8 cellular contexts compared by ENCODE assay signal in the genomic region with DNA sequence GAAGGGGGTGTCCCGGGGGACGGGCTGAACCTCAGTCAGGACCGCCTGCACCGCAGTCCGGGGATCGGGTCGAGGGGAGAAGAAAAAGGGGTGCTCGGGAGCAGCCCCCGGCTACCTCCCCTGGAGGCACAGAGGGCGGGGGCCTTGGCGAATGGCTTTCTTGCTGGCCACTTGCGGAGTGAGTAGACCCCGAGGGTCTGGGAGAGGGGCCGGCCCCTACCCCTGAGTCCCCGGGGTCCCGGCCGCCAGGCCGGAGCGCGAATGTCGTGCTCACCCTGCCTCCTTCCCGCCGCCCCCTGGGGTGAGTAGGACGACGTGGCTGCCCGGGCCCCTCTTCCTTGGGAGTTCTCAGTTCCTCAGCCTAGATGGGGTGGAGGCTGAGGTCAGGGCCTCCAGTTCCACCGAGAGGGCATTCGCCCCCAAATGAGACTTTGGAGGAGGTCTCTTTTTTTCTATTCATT.
DNase-seq lines count a peak whose midpoint lies in the region; ATAC-seq, FAIRE-seq and TF ChIP-seq lines count a peak whose summit lies in the region.

No MANE protein-coding gene starts in this region.

- no peaks in the 10 kb centered on the region for H3K9me1 ChIP-seq in keratinocyte (ENCODE audit: control insufficient read depth, extremely low read depth, insufficient read depth, low read length)

- H3K79me2 ChIP-seq in astrocyte (ENCODE audit: insufficient read depth, low read length) (peaks cover 48% of the 10 kb centered on the region), keratinocyte (ENCODE audit: control insufficient read depth, insufficient read depth, low read length) (peaks cover 35% of the 10 kb centered on the region)

- H3K4me1 Mint-ChIP-seq in astrocyte (ENCODE audit: low read depth, unreplicated experiment): peaks cover 23% of the 10 kb centered on the region
- H3K4me1 Mint-ChIP-seq in stimulated activated naive CD8-positive, alpha-beta T cell treated with anti-CD3 and anti-CD28 coated beads, Interleukin-15, amount 100 ng/mL, for 72 hours: peaks cover 45% of the 10 kb centered on the region

- peak overlapping the region; percentile 93 for H3K4me3 Mint-ChIP-seq in astrocyte (ENCODE audit: unreplicated experiment)
- peak overlapping the region; percentile 85 for H3K4me3 Mint-ChIP-seq in stimulated activated naive CD8-positive, alpha-beta T cell treated with anti-CD3 and anti-CD28 coated beads, Interleukin-15, amount 100 ng/mL, for 72 hours

- H3K9me3 Mint-ChIP-seq in astrocyte (ENCODE audit: unreplicated experiment): no peaks in the 10 kb centered on the region
- H3K9me3 Mint-ChIP-seq in stimulated activated naive CD8-positive, alpha-beta T cell treated with anti-CD3 and anti-CD28 coated beads, Interleukin-15, amount 100 ng/mL, for 72 hours: no peaks in the 10 kb centered on the region

- H4K20me1 ChIP-seq in astrocyte (ENCODE audit: insufficient read depth, low read length) (peaks cover 21% of the 10 kb centered on the region), keratinocyte (ENCODE audit: control insufficient read depth, extremely low read depth, insufficient read depth, low read length) (no peaks in the 10 kb centered on the region)

- no peaks in the 10 kb centered on the region for H3K27me3 Mint-ChIP-seq in astrocyte (ENCODE audit: low read depth, unreplicated experiment)
- no peaks in the 10 kb centered on the region for H3K27me3 Mint-ChIP-seq in stimulated activated naive CD8-positive, alpha-beta T cell treated with anti-CD3 and anti-CD28 coated beads, Interleukin-15, amount 100 ng/mL, for 72 hours

- no peak for FAIRE-seq in astrocyte (lab: Jason Lieb, UNC)
- FAIRE-seq in keratinocyte (lab: Jason Lieb, UNC): no peak

- dilution Hi-C loops in keratinocyte (cut with MboI; ENCODE audit: extremely low pct_ligation_motif_present, low sequenced_read_pairs): no loop called here

- peaks cover 2% of the 10 kb centered on the region for H3K36me3 Mint-ChIP-seq in astrocyte (ENCODE audit: low read depth, unreplicated experiment)

- H3K27ac Mint-ChIP-seq in astrocyte (ENCODE audit: unreplicated experiment): no peak overlapping the region
- peak overlapping the region; percentile 87 to 93 for H3K27ac Mint-ChIP-seq in stimulated activated naive CD8-positive, alpha-beta T cell treated with anti-CD3 and anti-CD28 coated beads, Interleukin-15, amount 100 ng/mL, for 72 hours

- H3K9ac ChIP-seq in astrocyte (ENCODE audit: low read length) (peak overlapping the region; percentile 89), keratinocyte (ENCODE audit: control insufficient read depth, extremely low read depth, insufficient read depth, low read length) (peak overlapping the region; percentile 77)

- H3K4me2 ChIP-seq in astrocyte (ENCODE audit: low read length) (peak overlapping the region; percentile 96), keratinocyte (ENCODE audit: control insufficient read depth, extremely low read depth, insufficient read depth, low read depth, low read length) (peak overlapping the region; percentile 52)

- H3K27ac ChIP-seq in KOPT-K1 (ENCODE audit: low read depth, low read length, poor library complexity, severe bottlenecking) (peak overlapping the region; percentile 61), astrocyte (ENCODE audit: low read depth, low read length) (peak overlapping the region; percentile 75), keratinocyte (ENCODE audit: control insufficient read depth, insufficient read depth, low read length) (peak overlapping the region; percentile 40)

- peak; percentile 24 for ATAC-seq in GM21576 (IDR thresholded peaks at IDR 0.05; ENCODE audit: unreplicated experiment)
- peak; percentile 42 for ATAC-seq in stimulated activated naive CD8-positive, alpha-beta T cell treated with anti-CD3 and anti-CD28 coated beads, Interleukin-15, amount 100 ng/mL, for 72 hours

- DNase-seq in GM12864 (ENCODE audit: low read depth) (no peak), astrocyte (ENCODE audit: low read depth) (peak; percentile 2), keratinocyte (ENCODE audit: low read depth, low spot score) (no peak), midbrain (lab: John Stamatoyannopoulos, UW) (no peak), T1000 (lab: John Stamatoyannopoulos, UW) (no peak)
- no peak for DNase-seq in stimulated activated naive CD8-positive, alpha-beta T cell treated with anti-CD3 and anti-CD28 coated beads, Interleukin-15, amount 100 ng/mL, for 72 hours

- H3K4me1 ChIP-seq in astrocyte (ENCODE audit: insufficient read depth, low read length) (peaks cover 13% of the 10 kb centered on the region), keratinocyte (ENCODE audit: control insufficient read depth, extremely low read depth, insufficient read depth, low read length) (peaks cover 8% of the 10 kb centered on the region)

- peak overlapping the region; percentile 72 for H3K4me3 ChIP-seq in GM12864 (ENCODE audit: low read depth, low read length)
- H3K4me3 ChIP-seq in astrocyte (ENCODE audit: insufficient read depth, low read depth, low read length): peak overlapping the region; percentile 81
- H3K4me3 ChIP-seq in keratinocyte (ENCODE audit: control insufficient read depth in 2 of 3, extremely low read depth in 1 of 3, insufficient read depth in 2 of 3, low read depth in 1 of 3, low read length in 3 of 3): peak overlapping the region; percentile 43 to 80 (median 54)

- TF ChIP-seq CTCF in GM12864 (IDR thresholded peaks at IDR 0.05; ENCODE audit: low read depth, low read length, missing control alignments): no peak
- TF ChIP-seq CTCF in astrocyte (IDR thresholded peaks at IDR 0.05; ENCODE audit: insufficient read depth, low read depth, low read length): no peak
- TF ChIP-seq CTCF in keratinocyte (optimal IDR thresholded peaks at IDR 0.05 in 1 of 3, IDR thresholded peaks at IDR 0.05 in 1 of 3, conservative IDR thresholded peaks at IDR 0.05 in 1 of 3; ENCODE audit: extremely low read depth in 1 of 3, insufficient read depth in 2 of 3, low read length in 3 of 3): no peak

- H3K36me3 ChIP-seq in KOPT-K1 (ENCODE audit: insufficient read depth, low read length): no peaks in the 10 kb centered on the region
- H3K36me3 ChIP-seq in astrocyte (ENCODE audit: insufficient read depth, low read length): no peaks in the 10 kb centered on the region
- no peaks in the 10 kb centered on the region for H3K36me3 ChIP-seq in keratinocyte (ENCODE audit: control insufficient read depth in 2 of 2, extremely low read depth in 1 of 2, insufficient read depth in 2 of 2, low read length in 2 of 2)

- H2AFZ ChIP-seq in astrocyte (ENCODE audit: low read depth, low read length): peak overlapping the region; percentile 28
- H2AFZ ChIP-seq in keratinocyte (ENCODE audit: control insufficient read depth, low read length): peak overlapping the region; percentile 30

- H3K27me3 ChIP-seq in astrocyte (ENCODE audit: insufficient read depth, low read length): no peaks in the 10 kb centered on the region
- H3K27me3 ChIP-seq in keratinocyte (ENCODE audit: control insufficient read depth, extremely low read depth, insufficient read depth, low read length): no peaks in the 10 kb centered on the region

- no peaks in the 10 kb centered on the region for H3K9me3 ChIP-seq in KOPT-K1 (ENCODE audit: insufficient read depth, low read length, poor library complexity, severe bottlenecking)
- no peaks in the 10 kb centered on the region for H3K9me3 ChIP-seq in astrocyte (ENCODE audit: insufficient read depth, low read depth, low read length)
- no peaks in the 10 kb centered on the region for H3K9me3 ChIP-seq in keratinocyte (ENCODE audit: control insufficient read depth, low read depth, low read length)
